ENCODE assay signal across 26 cellular contexts in the genomic region with DNA sequence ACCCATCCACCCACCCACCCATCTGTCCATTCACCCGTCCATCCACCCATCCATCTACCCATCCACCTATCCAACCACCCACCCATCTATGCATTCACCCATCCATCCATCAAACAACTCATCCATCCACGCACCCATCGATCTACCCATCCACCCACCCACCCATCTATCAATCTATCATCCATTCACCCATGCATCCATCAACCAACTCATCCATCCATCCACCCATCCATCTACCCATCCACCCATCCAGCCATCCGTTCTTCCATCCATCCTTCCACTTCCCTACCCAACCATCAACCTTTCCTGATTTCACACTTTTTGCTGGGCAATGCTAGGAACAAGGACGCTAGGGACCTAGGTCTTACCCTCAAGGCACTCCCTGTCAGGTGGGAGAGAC. TPM values are rescaled to one million over a fixed set of nuclear protein-coding genes. Genes with fewer than 3 reads are reported as not detected.
DNase-seq lines count a peak whose midpoint lies in the region; ATAC-seq and FAIRE-seq lines count a peak whose summit lies in the region.
"Had no signal": no experiment of that assay in that cellular context is flagged by ENCODE, and none has a peak within 500 bp of the region (broad histone marks: within the 10 kb centered on the region; RNA-seq: fewer than 3 reads in every experiment).

No MANE protein-coding gene starts in this region.

- peaks cover 27% of the 10 kb centered on the region for H3K36me3 Mint-ChIP-seq in T-helper 2 cell treated with Interferon-gamma antibody and Interleukin-4, amounts not matched to agents 5 μg/mL and 100 μg/mL, for 36 hours (ENCODE audit: low read depth)
- peaks cover 41% of the 10 kb centered on the region for H3K36me3 Mint-ChIP-seq in activated T-helper 2 cell treated with anti-CD3 and anti-CD28 coated beads, Interferon-gamma antibody, Interleukin-2, Interleukin-4, amounts not matched to agents 10 μg/mL and 5 μg/mL and 100 μg/mL, durations not matched to agents 14 hours and 24 hours and 36 hours (ENCODE audit: low read depth)
- H3K36me3 Mint-ChIP-seq in natural killer cell treated with Interleukin-12 subunit alpha and Interleukin-12 subunit beta and Interleukin-15 and Interleukin-18, amount 100 ng/mL, for 72 hours: peaks cover 11% of the 10 kb centered on the region

- no peak for DNase-seq in T-helper 2 cell treated with Interferon-gamma antibody and Interleukin-4, amounts not matched to agents 5 μg/mL and 100 μg/mL, for 36 hours (ENCODE audit: low spot score)
- DNase-seq in T-helper 2 cell (no peak), HTR-8/SVneo (ENCODE audit: insufficient read length, low spot score) (no peak), RKO (ENCODE audit: low spot score) (no peak), AG20443 (ENCODE audit: low spot score) (no peak)
- DNase-seq in activated T-helper 2 cell treated with anti-CD3 and anti-CD28 coated beads, Interferon-gamma antibody, Interleukin-2, Interleukin-4, amounts not matched to agents 10 μg/mL and 5 μg/mL and 100 μg/mL, durations not matched to agents 14 hours and 24 hours and 36 hours (ENCODE audit: low spot score): no peak
- DNase-seq in natural killer cell treated with Interleukin-12 subunit alpha and Interleukin-12 subunit beta and Interleukin-15 and Interleukin-18, amount 100 ng/mL, for 72 hours (ENCODE audit: low spot score): no peak
- DNase-seq in stimulated activated naive CD4-positive, alpha-beta T cell (lab: John Stamatoyannopoulos, UW): no peak
- DNase-seq: 8988T; cortex of kidney; head of caudate nucleus; islet precursor cell; KBM-7; NCI-H1105 treated with DMSO at 0.1 percent for 48 hours; NCI-H774; right lobe of liver; stimulated activated CD4-positive, alpha-beta T cell treated with anti-CD3 and anti-CD28 coated beads, Interleukin-2, amount 100 ng/mL, for 48 hours; SW 1271; thyroid gland had no signal

- intact Hi-C loops in activated T-helper 2 cell treated with anti-CD3 and anti-CD28 coated beads, Interferon-gamma antibody, Interleukin-2, Interleukin-4, amounts not matched to agents 10 μg/mL and 5 μg/mL and 100 μg/mL, durations not matched to agents 14 hours and 24 hours and 36 hours (cut with micrococcal nuclease): loop anchor here (10.0 kb wide), 1 partner anchor 223 kb away; a partner anchor contains a TSS

- peaks cover 27% of the 10 kb centered on the region for H3K4me1 Mint-ChIP-seq in T-helper 2 cell treated with Interferon-gamma antibody and Interleukin-4, amounts not matched to agents 5 μg/mL and 100 μg/mL, for 36 hours (ENCODE audit: low read depth)
- peaks cover 28% of the 10 kb centered on the region for H3K4me1 Mint-ChIP-seq in activated T-helper 2 cell treated with anti-CD3 and anti-CD28 coated beads, Interferon-gamma antibody, Interleukin-2, Interleukin-4, amounts not matched to agents 10 μg/mL and 5 μg/mL and 100 μg/mL, durations not matched to agents 14 hours and 24 hours and 36 hours (ENCODE audit: low read depth)
- peaks cover 38 to 43% of the 10 kb centered on the region in 2 donors for H3K4me1 Mint-ChIP-seq in natural killer cell treated with Interleukin-12 subunit alpha and Interleukin-12 subunit beta and Interleukin-15 and Interleukin-18, amount 100 ng/mL, for 72 hours (ENCODE audit: low read depth in 2 of 2)

- H3K4me3 Mint-ChIP-seq in T-helper 2 cell treated with Interferon-gamma antibody and Interleukin-4, amounts not matched to agents 5 μg/mL and 100 μg/mL, for 36 hours: peak overlapping the region; percentile 90
- peak overlapping the region; percentile 86 for H3K4me3 Mint-ChIP-seq in activated T-helper 2 cell treated with anti-CD3 and anti-CD28 coated beads, Interferon-gamma antibody, Interleukin-2, Interleukin-4, amounts not matched to agents 10 μg/mL and 5 μg/mL and 100 μg/mL, durations not matched to agents 14 hours and 24 hours and 36 hours (ENCODE audit: low read depth)
- peak overlapping the region; percentile 68 for H3K4me3 Mint-ChIP-seq in natural killer cell treated with Interleukin-12 subunit alpha and Interleukin-12 subunit beta and Interleukin-15 and Interleukin-18, amount 100 ng/mL, for 72 hours

- H3K9me3 Mint-ChIP-seq in T-helper 2 cell treated with Interferon-gamma antibody and Interleukin-4, amounts not matched to agents 5 μg/mL and 100 μg/mL, for 36 hours: no peaks in the 10 kb centered on the region
- no peaks in the 10 kb centered on the region for H3K9me3 Mint-ChIP-seq in activated T-helper 2 cell treated with anti-CD3 and anti-CD28 coated beads, Interferon-gamma antibody, Interleukin-2, Interleukin-4, amounts not matched to agents 10 μg/mL and 5 μg/mL and 100 μg/mL, durations not matched to agents 14 hours and 24 hours and 36 hours
- no peaks in the 10 kb centered on the region for H3K9me3 Mint-ChIP-seq in natural killer cell treated with Interleukin-12 subunit alpha and Interleukin-12 subunit beta and Interleukin-15 and Interleukin-18, amount 100 ng/mL, for 72 hours

- H3K27ac Mint-ChIP-seq in T-helper 2 cell treated with Interferon-gamma antibody and Interleukin-4, amounts not matched to agents 5 μg/mL and 100 μg/mL, for 36 hours: peak overlapping the region; percentile 69
- peak overlapping the region; percentile 58 for H3K27ac Mint-ChIP-seq in activated T-helper 2 cell treated with anti-CD3 and anti-CD28 coated beads, Interferon-gamma antibody, Interleukin-2, Interleukin-4, amounts not matched to agents 10 μg/mL and 5 μg/mL and 100 μg/mL, durations not matched to agents 14 hours and 24 hours and 36 hours
- peak overlapping the region; percentile 54 to 80 for H3K27ac Mint-ChIP-seq in natural killer cell treated with Interleukin-12 subunit alpha and Interleukin-12 subunit beta and Interleukin-15 and Interleukin-18, amount 100 ng/mL, for 72 hours

- H3K27me3 Mint-ChIP-seq in T-helper 2 cell treated with Interferon-gamma antibody and Interleukin-4, amounts not matched to agents 5 μg/mL and 100 μg/mL, for 36 hours (ENCODE audit: low read depth): no peaks in the 10 kb centered on the region
- no peaks in the 10 kb centered on the region for H3K27me3 Mint-ChIP-seq in activated T-helper 2 cell treated with anti-CD3 and anti-CD28 coated beads, Interferon-gamma antibody, Interleukin-2, Interleukin-4, amounts not matched to agents 10 μg/mL and 5 μg/mL and 100 μg/mL, durations not matched to agents 14 hours and 24 hours and 36 hours (ENCODE audit: low read depth)
- no peaks in the 10 kb centered on the region for H3K27me3 Mint-ChIP-seq in natural killer cell treated with Interleukin-12 subunit alpha and Interleukin-12 subunit beta and Interleukin-15 and Interleukin-18, amount 100 ng/mL, for 72 hours

- ATAC-seq in natural killer cell treated with Interleukin-12 subunit alpha and Interleukin-12 subunit beta and Interleukin-15 and Interleukin-18, amount 100 ng/mL, for 72 hours: no peak
- ATAC-seq: activated CD4-positive, CD25-positive, alpha-beta regulatory T cell treated with anti-CD3 and anti-CD28 coated beads, Interleukin-2, amount 50 U/mL, for 24 hours; right lobe of liver had no signal

- FAIRE-seq in HTR-8/SVneo (lab: Jason Lieb, UNC): peak; percentile 48
- FAIRE-seq: astrocyte, GM12891 had no signal

RNA-seq across cellular contexts. Expression of a gene that starts 2.1 kb away (rescaled TPM):
- 7.9 and 10.5 TPM in 2 replicates for total RNA-seq in activated T-helper 2 cell treated with anti-CD3 and anti-CD28 coated beads, Interferon-gamma antibody, Interleukin-2, Interleukin-4, amounts not matched to agents 10 μg/mL and 5 μg/mL and 100 μg/mL, durations not matched to agents 14 hours and 24 hours and 36 hours
- 1 to 10 TPM; 5.2 to 8.3 TPM for total RNA-seq in natural killer cell treated with Interleukin-12 subunit alpha and Interleukin-12 subunit beta and Interleukin-15 and Interleukin-18, amount 100 ng/mL, for 72 hours
- total RNA-seq: G401, RPMI7951 had no signal

RNA-seq across cellular contexts. Expression of a gene that starts 3.7 kb away (rescaled TPM):
- total RNA-seq in activated T-helper 2 cell treated with anti-CD3 and anti-CD28 coated beads, Interferon-gamma antibody, Interleukin-2, Interleukin-4, amounts not matched to agents 10 μg/mL and 5 μg/mL and 100 μg/mL, durations not matched to agents 14 hours and 24 hours and 36 hours: 2,206 and 2,207 TPM in 2 replicates
- 1,000 to 10,000 TPM; 1,106 to 1,518 TPM for total RNA-seq in natural killer cell treated with Interleukin-12 subunit alpha and Interleukin-12 subunit beta and Interleukin-15 and Interleukin-18, amount 100 ng/mL, for 72 hours

RNA-seq across cellular contexts. Expression of a gene that starts 5.4 kb away (rescaled TPM):
- not detected in 2 replicates for total RNA-seq in activated T-helper 2 cell treated with anti-CD3 and anti-CD28 coated beads, Interferon-gamma antibody, Interleukin-2, Interleukin-4, amounts not matched to agents 10 μg/mL and 5 μg/mL and 100 μg/mL, durations not matched to agents 14 hours and 24 hours and 36 hours
- total RNA-seq in natural killer cell treated with Interleukin-12 subunit alpha and Interleukin-12 subunit beta and Interleukin-15 and Interleukin-18, amount 100 ng/mL, for 72 hours: not detected
- total RNA-seq: mesenteric fat pad, omental fat pad, right lobe of liver, RPMI7951, thyroid gland had no signal

RNA-seq across cellular contexts. Expression of a gene that starts 11.8 kb away (rescaled TPM):
- total RNA-seq in activated T-helper 2 cell treated with anti-CD3 and anti-CD28 coated beads, Interferon-gamma antibody, Interleukin-2, Interleukin-4, amounts not matched to agents 10 μg/mL and 5 μg/mL and 100 μg/mL, durations not matched to agents 14 hours and 24 hours and 36 hours: 0.25 and 0.32 TPM in 2 replicates
- under 1 TPM in 1 of 2 donors, not detected in 1; 0.78 TPM for total RNA-seq in natural killer cell treated with Interleukin-12 subunit alpha and Interleukin-12 subunit beta and Interleukin-15 and Interleukin-18, amount 100 ng/mL, for 72 hours
- total RNA-seq: mesenteric fat pad, right lobe of liver, thyroid gland had no signal

RNA-seq across cellular contexts. Expression of a gene that starts 19.0 kb away (rescaled TPM):
- not detected in 2 replicates for total RNA-seq in activated T-helper 2 cell treated with anti-CD3 and anti-CD28 coated beads, Interferon-gamma antibody, Interleukin-2, Interleukin-4, amounts not matched to agents 10 μg/mL and 5 μg/mL and 100 μg/mL, durations not matched to agents 14 hours and 24 hours and 36 hours
- total RNA-seq in natural killer cell treated with Interleukin-12 subunit alpha and Interleukin-12 subunit beta and Interleukin-15 and Interleukin-18, amount 100 ng/mL, for 72 hours: not detected
- total RNA-seq: G401, mesenteric fat pad, right lobe of liver, RPMI7951, thyroid gland had no signal
